10 cellular contexts compared by ENCODE assay signal in the genomic region with DNA sequence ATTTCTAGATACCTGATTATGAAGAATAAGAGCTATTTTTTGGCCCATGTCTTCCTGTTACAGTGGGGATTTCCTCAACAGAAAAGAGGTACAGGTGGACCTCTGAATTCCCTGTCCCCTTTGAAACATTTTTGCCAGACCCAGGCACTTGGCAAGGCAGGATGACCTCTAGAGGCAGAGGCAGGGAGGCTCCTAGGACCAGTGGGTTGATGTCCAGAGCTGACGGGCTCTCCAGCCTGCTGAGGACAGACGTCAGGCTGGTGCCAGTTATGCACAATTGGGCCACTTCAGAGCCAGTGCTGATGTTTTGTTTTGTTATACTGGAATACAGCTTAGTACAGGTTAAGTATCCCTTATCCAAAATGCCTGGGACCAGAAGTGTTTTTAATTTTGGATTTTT. TPM values are rescaled to one million over a fixed set of nuclear protein-coding genes. Genes with fewer than 3 reads are reported as not detected.
DNase-seq lines count a peak whose midpoint lies in the region; ATAC-seq and TF ChIP-seq lines count a peak whose summit lies in the region.
"Had no signal": no experiment of that assay in that cellular context is flagged by ENCODE, and none has a peak within 500 bp of the region (broad histone marks: within the 10 kb centered on the region; RNA-seq: fewer than 3 reads in every experiment).

No MANE protein-coding gene starts in this region.

- no peak for ATAC-seq in HG02852 (IDR thresholded peaks at IDR 0.05; ENCODE audit: unreplicated experiment)
- ATAC-seq: naive thymus-derived CD8-positive, alpha-beta T cell had no signal

- H3K27ac ChIP-seq in coronary artery (peak overlapping the region; percentile 97 to 99), liver (ENCODE audit: low read depth in 1 of 2, low read length in 2 of 2) (peak overlapping the region; percentile 97 to 99), smooth muscle cell (ENCODE audit: low read depth) (peak overlapping the region; percentile 97)

- peak overlapping the region in 1 of 2 donors; percentile 16 for H3K9ac ChIP-seq in liver (ENCODE audit: low read depth in 1 of 2, low read length in 2 of 2)
- H3K9ac ChIP-seq in smooth muscle cell (ENCODE audit: low read depth) = no peak overlapping the region

- H3K27me3 ChIP-seq in liver (ENCODE audit: control insufficient read depth in 4 of 4, insufficient read depth in 4 of 4, low read length in 3 of 4) = no peaks in the 10 kb centered on the region
- no peaks in the 10 kb centered on the region for H3K27me3 ChIP-seq in smooth muscle cell (ENCODE audit: low read depth)

- H3K4me2 ChIP-seq in smooth muscle cell = peak overlapping the region; percentile 77

- 32% methylated on average over 2 of the region's 2 CpGs for WGBS in liver
- 65% methylated on average over 2 of the region's 2 CpGs for WGBS in smooth muscle cell (ENCODE audit: low lambda C conversion rate)

- no peak for TF ChIP-seq RAD21 in liver (IDR thresholded peaks at IDR 0.05)

- DNase-seq in HFF-Myc (ENCODE audit: extremely low read depth, low read depth) (no peak), coronary artery (ENCODE audit: low spot score) (peak; percentile 80), smooth muscle cell (lab: John Stamatoyannopoulos, UW; ENCODE audit: unreplicated experiment) (no peak), NCI-H2171 (lab: John Stamatoyannopoulos, UW) (no peak), inferior parietal cortex (ENCODE audit: extremely low spot score) (no peak)
- DNase-seq in activated effector memory CD4-positive, alpha-beta T cell treated with anti-CD3 and anti-CD28 coated beads, Interleukin-2, amount 50 U/mL, for 16 hours = no peak
- DNase-seq: naive thymus-derived CD8-positive, alpha-beta T cell had no signal

- peaks cover 89% of the 10 kb centered on the region for H3K79me2 ChIP-seq in smooth muscle cell (ENCODE audit: low read depth)

- H3K36me3 ChIP-seq in liver (ENCODE audit: control insufficient read depth in 4 of 4, insufficient read depth in 3 of 4, low read depth in 1 of 4, low read length in 3 of 4) (no peaks in the 10 kb centered on the region), smooth muscle cell (ENCODE audit: low read depth) (no peaks in the 10 kb centered on the region)

- H4K20me1 ChIP-seq in smooth muscle cell (ENCODE audit: low read depth) = peaks cover 96% of the 10 kb centered on the region

- H3K9me3 ChIP-seq in liver (ENCODE audit: control insufficient read depth in 4 of 4, low read length in 3 of 4) = no peaks in the 10 kb centered on the region
- no peaks in the 10 kb centered on the region for H3K9me3 ChIP-seq in smooth muscle cell (replicated peaks; ENCODE audit: low read depth)

- TF ChIP-seq CTCF in HFF-Myc (IDR thresholded peaks at IDR 0.05; ENCODE audit: low read depth, low read length, missing control alignments) = peak; percentile 6
- no peak for TF ChIP-seq CTCF in coronary artery (IDR thresholded peaks at IDR 0.05)
- TF ChIP-seq CTCF in liver (IDR thresholded peaks at IDR 0.05; ENCODE audit: low read depth, low read length, missing input control) = no peak
- TF ChIP-seq CTCF in smooth muscle cell (IDR thresholded peaks at IDR 0.05; ENCODE audit: borderline replicate concordance, insufficient read depth, poor library complexity, severe bottlenecking) = no peak

- H2AFZ ChIP-seq in smooth muscle cell (ENCODE audit: low read depth) = no peak overlapping the region

- peaks cover 45 to 87% (median 79%) of the 10 kb centered on the region in 4 donors for H3K4me1 ChIP-seq in liver (ENCODE audit: control insufficient read depth in 4 of 4, insufficient read depth in 4 of 4, low read length in 3 of 4)
- H3K4me1 ChIP-seq in smooth muscle cell (ENCODE audit: low read depth) = peaks cover 82% of the 10 kb centered on the region

- peaks cover 37% of the 10 kb centered on the region for H3F3A ChIP-seq in smooth muscle cell (ENCODE audit: low read depth)

- H3K4me3 ChIP-seq in HFF-Myc (replicated peaks; ENCODE audit: low read depth, low read length) (no peak overlapping the region), coronary artery (peak overlapping the region; percentile 64), liver (ENCODE audit: low read depth in 1 of 3, low read length in 3 of 3) (no peak overlapping the region), smooth muscle cell (no peak overlapping the region)

TF ChIP-seq in liver, 16 proteins besides CTCF, POLR2A, EP300 and RAD21:
- no peak for TF ChIP-seq YY1 (IDR thresholded peaks at IDR 0.05)
- TF ChIP-seq JUND (IDR thresholded peaks at IDR 0.05) = no peak
- TF ChIP-seq, protein P1, sequence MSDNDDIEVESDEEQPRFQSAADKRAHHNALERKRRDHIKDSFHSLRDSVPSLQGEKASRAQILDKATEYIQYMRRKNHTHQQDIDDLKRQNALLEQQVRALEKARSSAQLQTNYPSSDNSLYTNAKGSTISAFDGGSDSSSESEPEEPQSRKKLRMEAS (IDR thresholded peaks at IDR 0.05) = no peak
- TF ChIP-seq RXRA (IDR thresholded peaks at IDR 0.05) = no peak
- TF ChIP-seq, protein P2, sequence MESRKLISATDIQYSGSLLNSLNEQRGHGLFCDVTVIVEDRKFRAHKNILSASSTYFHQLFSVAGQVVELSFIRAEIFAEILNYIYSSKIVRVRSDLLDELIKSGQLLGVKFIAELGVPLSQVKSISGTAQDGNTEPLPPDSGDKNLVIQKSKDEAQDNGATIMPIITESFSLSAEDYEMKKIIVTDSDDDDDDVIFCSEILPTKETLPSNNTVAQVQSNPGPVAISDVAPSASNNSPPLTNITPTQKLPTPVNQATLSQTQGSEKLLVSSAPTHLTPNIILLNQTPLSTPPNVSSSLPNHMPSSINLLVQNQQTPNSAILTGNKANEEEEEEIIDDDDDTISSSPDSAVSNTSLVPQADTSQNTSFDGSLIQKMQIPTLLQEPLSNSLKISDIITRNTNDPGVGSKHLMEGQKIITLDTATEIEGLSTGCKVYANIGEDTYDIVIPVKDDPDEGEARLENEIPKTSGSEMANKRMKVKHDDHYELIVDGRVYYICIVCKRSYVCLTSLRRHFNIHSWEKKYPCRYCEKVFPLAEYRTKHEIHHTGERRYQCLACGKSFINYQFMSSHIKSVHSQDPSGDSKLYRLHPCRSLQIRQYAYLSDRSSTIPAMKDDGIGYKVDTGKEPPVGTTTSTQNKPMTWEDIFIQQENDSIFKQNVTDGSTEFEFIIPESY (IDR thresholded peaks at IDR 0.05) = no peak
- no peak for TF ChIP-seq HNF4G (IDR thresholded peaks at IDR 0.05)
- TF ChIP-seq HNF4A (conservative IDR thresholded peaks at IDR 0.05) = no peak
- no peak for TF ChIP-seq SP1 (IDR thresholded peaks at IDR 0.05)
- no peak for TF ChIP-seq FOXA1 (IDR thresholded peaks at IDR 0.05)
- TF ChIP-seq GABPA (IDR thresholded peaks at IDR 0.05 in 1 of 2, conservative IDR thresholded peaks at IDR 0.05 in 1 of 2) = no peak
- no peak for TF ChIP-seq EGR1 (IDR thresholded peaks at IDR 0.05; ENCODE audit: low read depth in 2 of 2)
- TF ChIP-seq, protein P3, sequence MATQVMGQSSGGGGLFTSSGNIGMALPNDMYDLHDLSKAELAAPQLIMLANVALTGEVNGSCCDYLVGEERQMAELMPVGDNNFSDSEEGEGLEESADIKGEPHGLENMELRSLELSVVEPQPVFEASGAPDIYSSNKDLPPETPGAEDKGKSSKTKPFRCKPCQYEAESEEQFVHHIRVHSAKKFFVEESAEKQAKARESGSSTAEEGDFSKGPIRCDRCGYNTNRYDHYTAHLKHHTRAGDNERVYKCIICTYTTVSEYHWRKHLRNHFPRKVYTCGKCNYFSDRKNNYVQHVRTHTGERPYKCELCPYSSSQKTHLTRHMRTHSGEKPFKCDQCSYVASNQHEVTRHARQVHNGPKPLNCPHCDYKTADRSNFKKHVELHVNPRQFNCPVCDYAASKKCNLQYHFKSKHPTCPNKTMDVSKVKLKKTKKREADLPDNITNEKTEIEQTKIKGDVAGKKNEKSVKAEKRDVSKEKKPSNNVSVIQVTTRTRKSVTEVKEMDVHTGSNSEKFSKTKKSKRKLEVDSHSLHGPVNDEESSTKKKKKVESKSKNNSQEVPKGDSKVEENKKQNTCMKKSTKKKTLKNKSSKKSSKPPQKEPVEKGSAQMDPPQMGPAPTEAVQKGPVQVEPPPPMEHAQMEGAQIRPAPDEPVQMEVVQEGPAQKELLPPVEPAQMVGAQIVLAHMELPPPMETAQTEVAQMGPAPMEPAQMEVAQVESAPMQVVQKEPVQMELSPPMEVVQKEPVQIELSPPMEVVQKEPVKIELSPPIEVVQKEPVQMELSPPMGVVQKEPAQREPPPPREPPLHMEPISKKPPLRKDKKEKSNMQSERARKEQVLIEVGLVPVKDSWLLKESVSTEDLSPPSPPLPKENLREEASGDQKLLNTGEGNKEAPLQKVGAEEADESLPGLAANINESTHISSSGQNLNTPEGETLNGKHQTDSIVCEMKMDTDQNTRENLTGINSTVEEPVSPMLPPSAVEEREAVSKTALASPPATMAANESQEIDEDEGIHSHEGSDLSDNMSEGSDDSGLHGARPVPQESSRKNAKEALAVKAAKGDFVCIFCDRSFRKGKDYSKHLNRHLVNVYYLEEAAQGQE (IDR thresholded peaks at IDR 0.05) = no peak
- no peak for TF ChIP-seq FOXA2 (IDR thresholded peaks at IDR 0.05)
- TF ChIP-seq, protein P4, sequence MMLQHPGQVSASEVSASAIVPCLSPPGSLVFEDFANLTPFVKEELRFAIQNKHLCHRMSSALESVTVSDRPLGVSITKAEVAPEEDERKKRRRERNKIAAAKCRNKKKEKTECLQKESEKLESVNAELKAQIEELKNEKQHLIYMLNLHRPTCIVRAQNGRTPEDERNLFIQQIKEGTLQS (IDR thresholded peaks at IDR 0.05) = no peak
- no peak for TF ChIP-seq NR2F2 (IDR thresholded peaks at IDR 0.05)
- no peak for TF ChIP-seq TAF1 (conservative IDR thresholded peaks at IDR 0.05)

RNA-seq across cellular contexts. Expression of a gene that starts 18.5 kb away (rescaled TPM):
- total RNA-seq in liver = not detected
- polyA plus RNA-seq in liver = not detected
- not detected in 2 replicates for total RNA-seq in smooth muscle cell
- not detected in 2 replicates for polyA plus RNA-seq in smooth muscle cell
- total RNA-seq: dermis microvascular lymphatic vessel endothelial cell; naive thymus-derived CD8-positive, alpha-beta T cell had no signal
- polyA plus RNA-seq: naive thymus-derived CD8-positive, alpha-beta T cell had no signal
